ENCODE assay signal across 23 cellular contexts in genomic region chr15:79900087-79900486, GRCh38. TPM values are rescaled to one million over a fixed set of nuclear protein-coding genes. Genes with fewer than 3 reads are reported as not detected.
A peak's percentile ranks its signal among the peaks of the same experiment; 100 is the strongest.
DNase-seq lines count a peak whose midpoint lies in the region; ATAC-seq, FAIRE-seq and TF ChIP-seq lines count a peak whose summit lies in the region.
"Had no signal": no experiment of that assay in that cellular context is flagged by ENCODE, and none has a peak within 500 bp of the region (broad histone marks: within the 10 kb centered on the region; RNA-seq: fewer than 3 reads in every experiment).

No MANE protein-coding gene starts in this region.

- POLR2A ChIA-PET in HepG2 (lab: Yijun Ruan, JAX), result no interaction called here
- POLR2A ChIA-PET in CD8-positive, alpha-beta T cell (lab: Charles Lee), result interaction anchor here (5.2 kb wide), 1 partner anchor 22 kb away, joined by 78 read pairs; no protein-coding TSS in a partner anchor

- DNase-seq in HepG2 (ENCODE audit: low spot score), result no peak
- DNase-seq in MV-4-11 (lab: John Stamatoyannopoulos, UW), result peak; percentile 58
- no peak for DNase-seq in CD8-positive, alpha-beta T cell
- DNase-seq in HFFc6, result no peak
- DNase-seq in NAMALWA (ENCODE audit: low spot score), result no peak
- DNase-seq in HCEC 1CT, result no peak
- DNase-seq: activated CD4-positive, alpha-beta T cell treated with anti-CD3 and anti-CD28 coated beads for 36 hours; activated naive CD4-positive, alpha-beta T cell treated with anti-CD3 and anti-CD28 coated beads, Interleukin-2, amount 10 ng/mL, durations not matched to agents 7 days and 5 days; erythroblast; foreskin melanocyte; hippocampal formation; NCI-H1092; ovary; stimulated activated naive CD4-positive, alpha-beta T cell treated with Interleukin-2 at 50 U/mL for 16 hours; thyroid gland had no signal

- BruUV-seq in HepG2 (replicated peaks; lab: Mats Ljungman, UMichigan), result no TSS peak

- H4K20me1 ChIP-seq in HepG2 (ENCODE audit: insufficient read depth, low read length), result no peaks in the 10 kb centered on the region

- no peak for TF ChIP-seq RAD21 in liver (IDR thresholded peaks at IDR 0.05)
- no peak for TF ChIP-seq RAD21 in HepG2 (CRISPR knock-in tag; IDR thresholded peaks at IDR 0.05)

- H3K9me3 ChIP-seq in liver (ENCODE audit: control insufficient read depth in 4 of 4, low read length in 3 of 4) (no peaks in the 10 kb centered on the region), HepG2 (ENCODE audit: low read length) (no peaks in the 10 kb centered on the region)
- no peaks in the 10 kb centered on the region for H3K9me3 ChIP-seq in CD8-positive, alpha-beta T cell (ENCODE audit: low read length)
- H3K9me3 ChIP-seq: ascending aorta, ovary, SJSA1, thyroid gland had no signal

- no peak for FAIRE-seq in HepG2 (lab: Jason Lieb, UNC)
- FAIRE-seq: islet of Langerhans had no signal

- H3K36me3 ChIP-seq in liver (ENCODE audit: control insufficient read depth in 4 of 4, insufficient read depth in 3 of 4, low read depth in 1 of 4, low read length in 3 of 4) (no peaks in the 10 kb centered on the region), HepG2 (replicated peaks in 1 of 2; ENCODE audit: control insufficient read depth in 1 of 2, insufficient read depth in 2 of 2, low read length in 2 of 2) (no peaks in the 10 kb centered on the region)
- no peaks in the 10 kb centered on the region for H3K36me3 ChIP-seq in CD8-positive, alpha-beta T cell (ENCODE audit: insufficient read depth, low read length)
- H3K36me3 ChIP-seq: ascending aorta, ovary, thyroid gland had no signal

- 94% methylated on average over 9 of the region's 9 CpGs for WGBS in liver
- 98% methylated on average over 9 of the region's 9 CpGs for WGBS in HepG2 (ENCODE audit: low lambda C conversion rate)

- H3K79me2 ChIP-seq in HepG2 (ENCODE audit: insufficient read depth, low read length), result peaks cover 14% of the 10 kb centered on the region

- peaks cover 9% of the 10 kb centered on the region for H3K36me3 Mint-ChIP-seq in activated T-helper 17 cell treated with anti-CD3 and anti-CD28 coated beads, Interleukin-2, amount 50 U/mL, for 72 hours (ENCODE audit: low read depth)
- peaks cover 8% of the 10 kb centered on the region for H3K36me3 Mint-ChIP-seq in CD8-positive, alpha-beta T cell
- peaks cover 2% of the 10 kb centered on the region; the same call in 1 of the 2 replicates for H3K36me3 Mint-ChIP-seq in HFFc6 (ENCODE audit: low read depth)

- peak overlapping the region; percentile 66 to 81 for H3K27ac ChIP-seq in liver (ENCODE audit: low read depth in 1 of 2, low read length in 2 of 2)
- no peak overlapping the region for H3K27ac ChIP-seq in HepG2 (ENCODE audit: extremely low read length, insufficient read depth, low read length)
- H3K27ac ChIP-seq in CD8-positive, alpha-beta T cell (ENCODE audit: low read depth, low read length), result no peak overlapping the region
- H3K27ac ChIP-seq: ascending aorta, ovary, SJSA1, thyroid gland had no signal

- no peak for TF ChIP-seq POLR2A in HepG2 (IDR thresholded peaks at IDR 0.05; ENCODE audit: insufficient read depth in 1 of 2, low read depth in 2 of 2, low read length in 2 of 2)

- intact Hi-C loops in HepG2 (cut with micrococcal nuclease; ENCODE audit: unreplicated experiment), result no loop called here
- intact Hi-C loops in CD8-positive, alpha-beta T cell (cut with DNase I, micrococcal nuclease), result no loop called here

- no peak for ATAC-seq in HepG2
- ATAC-seq in activated T-helper 17 cell treated with anti-CD3 and anti-CD28 coated beads, Interleukin-2, amount 50 U/mL, for 72 hours (replicated peaks), result no peak
- no peak for ATAC-seq in CD8-positive, alpha-beta T cell
- ATAC-seq: activated CD4-positive, alpha-beta T cell treated with anti-CD3 and anti-CD28 coated beads for 36 hours; GM23338; sciatic nerve had no signal

- no peaks in the 10 kb centered on the region for H3K27me3 Mint-ChIP-seq in activated T-helper 17 cell treated with anti-CD3 and anti-CD28 coated beads, Interleukin-2, amount 50 U/mL, for 72 hours
- H3K27me3 Mint-ChIP-seq in CD8-positive, alpha-beta T cell (ENCODE audit: low read depth), result no peaks in the 10 kb centered on the region
- H3K27me3 Mint-ChIP-seq in HFFc6 (ENCODE audit: insufficient read depth), result no peaks in the 10 kb centered on the region; the same call in 1 of the 2 replicates
- H3K27me3 Mint-ChIP-seq: activated CD4-positive, alpha-beta T cell treated with anti-CD3 and anti-CD28 coated beads for 36 hours; activated naive CD4-positive, alpha-beta T cell treated with anti-CD3 and anti-CD28 coated beads, Interleukin-2, amount 10 ng/mL, durations not matched to agents 7 days and 5 days; central memory CD8-positive, alpha-beta T cell had no signal

- TF ChIP-seq CTCF in liver (IDR thresholded peaks at IDR 0.05; ENCODE audit: low read depth, low read length, missing input control) (no peak), HepG2 (CRISPR knock-in tag; IDR thresholded peaks at IDR 0.05) (no peak), HFFc6 (IDR thresholded peaks at IDR 0.05) (no peak)
- no peak for TF ChIP-seq CTCF in CD8-positive, alpha-beta T cell (IDR thresholded peaks at IDR 0.05)

- no peak overlapping the region for H2AFZ ChIP-seq in HepG2 (ENCODE audit: low read length)
- H2AFZ ChIP-seq: GM23338 had no signal

- in situ Hi-C loops in HepG2 (cut with HindIII; ENCODE audit: extremely low pct_ligation_motif_present, low pct_unique_long_range_greater_than_20kb), result no loop called here

- H3K27me3 ChIP-seq in liver (ENCODE audit: control insufficient read depth in 4 of 4, insufficient read depth in 4 of 4, low read length in 3 of 4) (no peaks in the 10 kb centered on the region), HepG2 (ENCODE audit: control insufficient read depth in 1 of 2, insufficient read depth in 2 of 2, low read length in 2 of 2) (no peaks in the 10 kb centered on the region; a peak in 1 of 5 replicates)
- H3K27me3 ChIP-seq in CD8-positive, alpha-beta T cell (ENCODE audit: insufficient read depth, low read length), result no peaks in the 10 kb centered on the region
- H3K27me3 ChIP-seq: ascending aorta, ovary, SJSA1, thyroid gland had no signal

- peaks cover 3% of the 10 kb centered on the region for H3K9me3 Mint-ChIP-seq in activated T-helper 17 cell treated with anti-CD3 and anti-CD28 coated beads, Interleukin-2, amount 50 U/mL, for 72 hours
- H3K9me3 Mint-ChIP-seq in CD8-positive, alpha-beta T cell, result no peaks in the 10 kb centered on the region
- H3K9me3 Mint-ChIP-seq in HFFc6, result no peaks in the 10 kb centered on the region
- H3K9me3 Mint-ChIP-seq: activated naive CD4-positive, alpha-beta T cell treated with anti-CD3 and anti-CD28 coated beads, Interleukin-2, amount 10 ng/mL, durations not matched to agents 7 days and 5 days; central memory CD8-positive, alpha-beta T cell had no signal

- no peak overlapping the region for H3K27ac Mint-ChIP-seq in activated T-helper 17 cell treated with anti-CD3 and anti-CD28 coated beads, Interleukin-2, amount 50 U/mL, for 72 hours
- no peak overlapping the region for H3K27ac Mint-ChIP-seq in CD8-positive, alpha-beta T cell
- no peak overlapping the region for H3K27ac Mint-ChIP-seq in HFFc6
- H3K27ac Mint-ChIP-seq: activated CD4-positive, alpha-beta T cell treated with anti-CD3 and anti-CD28 coated beads for 36 hours; activated naive CD4-positive, alpha-beta T cell treated with anti-CD3 and anti-CD28 coated beads, Interleukin-2, amount 10 ng/mL, durations not matched to agents 7 days and 5 days; GM23338 had no signal

- no peak for TF ChIP-seq EP300 in HepG2 (IDR thresholded peaks at IDR 0.05; ENCODE audit: low read depth in 2 of 2, low read length in 2 of 2)
- no peak for TF ChIP-seq EP300 in HepG2 (CRISPR knock-in tag; IDR thresholded peaks at IDR 0.05; ENCODE audit: borderline replicate concordance)

- CTCF ChIA-PET in HepG2 (lab: Yijun Ruan, JAX; ENCODE audit: low intra/inter-chr PET ratio, low total read pairs), result no interaction called here
- CTCF ChIA-PET in CD8-positive, alpha-beta T cell (lab: Charles Lee), result no interaction called here

- H3K4me3 ChIP-seq in liver (ENCODE audit: low read depth in 1 of 3, low read length in 3 of 3) (no peak overlapping the region), HepG2 (replicated peaks in 1 of 3; ENCODE audit: insufficient read depth in 1 of 3, low read depth in 2 of 3, low read length in 3 of 3) (no peak overlapping the region)
- H3K4me3 ChIP-seq in CD8-positive, alpha-beta T cell (ENCODE audit: low read depth, low read length), result no peak overlapping the region
- H3K4me3 ChIP-seq: ascending aorta, GM23338, ovary, SJSA1, thyroid gland had no signal

- H3K4me2 ChIP-seq in HepG2 (ENCODE audit: low read depth, low read length), result no peak overlapping the region
- H3K4me2 ChIP-seq: GM23338 had no signal

- H3K4me1 ChIP-seq in liver (ENCODE audit: control insufficient read depth in 4 of 4, insufficient read depth in 4 of 4, low read length in 3 of 4) (peaks cover 4 to 19% (median 7%) of the 10 kb centered on the region in 4 donors), HepG2 (ENCODE audit: insufficient read depth, low read length) (peaks cover 37% of the 10 kb centered on the region)
- H3K4me1 ChIP-seq in CD8-positive, alpha-beta T cell (ENCODE audit: insufficient read depth, low read length), result peaks cover 21% of the 10 kb centered on the region
- H3K4me1 ChIP-seq: ascending aorta had no signal

- peaks cover 38% of the 10 kb centered on the region for H3K4me1 Mint-ChIP-seq in activated T-helper 17 cell treated with anti-CD3 and anti-CD28 coated beads, Interleukin-2, amount 50 U/mL, for 72 hours
- H3K4me1 Mint-ChIP-seq in CD8-positive, alpha-beta T cell (ENCODE audit: low read depth), result peaks cover 26% of the 10 kb centered on the region
- peaks cover 39% of the 10 kb centered on the region for H3K4me1 Mint-ChIP-seq in HFFc6 (ENCODE audit: low read depth)

- no peak overlapping the region for H3K9ac ChIP-seq in liver (ENCODE audit: low read depth in 1 of 2, low read length in 2 of 2)
- no peak overlapping the region for H3K9ac ChIP-seq in HepG2 (ENCODE audit: insufficient read depth, low read depth, low read length)

- H3K4me3 Mint-ChIP-seq in activated T-helper 17 cell treated with anti-CD3 and anti-CD28 coated beads, Interleukin-2, amount 50 U/mL, for 72 hours, result peak overlapping the region; percentile 42
- H3K4me3 Mint-ChIP-seq in CD8-positive, alpha-beta T cell, result no peak overlapping the region
- H3K4me3 Mint-ChIP-seq in HFFc6, result no peak overlapping the region
- H3K4me3 Mint-ChIP-seq: activated CD4-positive, alpha-beta T cell treated with anti-CD3 and anti-CD28 coated beads for 36 hours; activated naive CD4-positive, alpha-beta T cell treated with anti-CD3 and anti-CD28 coated beads, Interleukin-2, amount 10 ng/mL, durations not matched to agents 7 days and 5 days; central memory CD8-positive, alpha-beta T cell; GM23338 had no signal

RNA-seq across cellular contexts. Expression of gene MTHFS, which starts 3.3 kb away (rescaled TPM):
- total RNA-seq in liver (100 to 1,000 TPM in 1 of 2 donors, 10 to 100 TPM in 1; 40.9 to 140 TPM), HepG2 (2016; rRNA removed; fragmentation: Illumina TruSeq; extraction: Trizol) (37.0 and 52.4 TPM in 2 replicates)
- polyA plus RNA-seq in liver (100 to 1,000 TPM; 175 to 338 TPM), HepG2 (2011; rRNA removed) (48.7 and 49.7 TPM in 2 replicates)
- 27.5 and 32.2 TPM in 2 replicates for total RNA-seq in HepG2 (2016; cell fraction: cytosol; rRNA removed; fragmentation: Illumina TruSeq; extraction: Trizol; ENCODE audit: low read depth)
- 35.9 and 52.4 TPM in 2 replicates for total RNA-seq in HepG2 (2016; cell fraction: insoluble cytoplasmic fraction; rRNA removed; fragmentation: Illumina TruSeq; extraction: Trizol)
- total RNA-seq in HepG2 (2016; cell fraction: membrane; rRNA removed; fragmentation: Illumina TruSeq; extraction: Trizol), result 35.1 and 35.8 TPM in 2 replicates
- 20.8 and 21.2 TPM in 2 replicates for total RNA-seq in HepG2 (2016; cell fraction: nucleus; rRNA removed; fragmentation: Illumina TruSeq; extraction: Trizol)
- 51.7 and 69.8 TPM in 2 replicates for polyA plus RNA-seq in HepG2 (2011; cell fraction: cytosol; rRNA removed)
- 17.3 and 18.6 TPM in 2 replicates for polyA plus RNA-seq in HepG2 (2011; cell fraction: nucleus; rRNA removed)
- polyA plus RNA-seq in HepG2 (2012), result 54.3 and 54.5 TPM in 2 replicates
- polyA plus RNA-seq in HepG2 (2016; cell fraction: cytosol; fragmentation: Illumina TruSeq; extraction: Trizol; ENCODE audit: low read depth), result 37.9 and 57.9 TPM in 2 replicates
- 97.4 and 99.9 TPM in 2 replicates for polyA plus RNA-seq in HepG2 (2016; cell fraction: insoluble cytoplasmic fraction; fragmentation: Illumina TruSeq; extraction: Trizol; ENCODE audit: low read depth)
- polyA plus RNA-seq in HepG2 (2016; cell fraction: membrane; fragmentation: Illumina TruSeq; extraction: Trizol; ENCODE audit: low read depth), result 50.6 and 54.6 TPM in 2 replicates
- 42.9 and 44.8 TPM in 2 replicates for polyA plus RNA-seq in HepG2 (2016; cell fraction: nucleus; fragmentation: Illumina TruSeq; extraction: Trizol; ENCODE audit: insufficient read depth, low read depth)
- polyA minus RNA-seq in HepG2 (2011; rRNA and poly(A)+ RNA removed; ENCODE audit: low replicate concordance), result 7.5 and 10.8 TPM in 2 replicates
- polyA minus RNA-seq in HepG2 (2011; cell fraction: cytosol; rRNA and poly(A)+ RNA removed), result 17.3 and 20.8 TPM in 2 replicates
- 30.0 and 33.6 TPM in 2 replicates for polyA minus RNA-seq in HepG2 (2011; cell fraction: nucleus; rRNA and poly(A)+ RNA removed)
- total RNA-seq in activated T-helper 17 cell treated with anti-CD3 and anti-CD28 coated beads, Interleukin-2, amount 50 U/mL, for 72 hours, result 10 to 100 TPM; 20.3 to 29.2 TPM
- total RNA-seq in CD8-positive, alpha-beta T cell, result 1 to 10 TPM; 5.1 to 7.8 TPM
- total RNA-seq in HFFc6 (2021; fragmentation: NEBNext Ultra II Directional; extraction: Animal tissue kit (Norgen Biotek cat#: 25700)), result 10 to 100 TPM; 18.5 to 23.0 (median 21.1) TPM

Comparison
In these comparisons a context has a peak if more than half of its experiments do, and no peak if none do; other contexts are left out.
1. H3K27ac ChIP-seq: peak in liver (2 of 2); none in HepG2 (single experiment) and CD8-positive, alpha-beta T cell (single experiment).